8 cellular contexts compared by ENCODE assay signal in genomic region chr3:161854232-161854771, GRCh38.
A peak's percentile ranks its signal among the peaks of the same experiment; 100 is the strongest.
DNase-seq lines count a peak whose midpoint lies in the region; ATAC-seq and TF ChIP-seq lines count a peak whose summit lies in the region.

No MANE protein-coding gene starts in this region.

- H3K9me3 ChIP-seq in Loucy (ENCODE audit: insufficient read depth, low read depth, low read length): no peaks in the 10 kb centered on the region
- no peaks in the 10 kb centered on the region for H3K9me3 ChIP-seq in upper lobe of right lung

- TF ChIP-seq CTCF in GM10266 (IDR thresholded peaks at IDR 0.05; ENCODE audit: control insufficient read depth, insufficient read depth, low read depth, missing control alignments): peak; percentile 63
- TF ChIP-seq CTCF in Loucy (conservative IDR thresholded peaks at IDR 0.05; ENCODE audit: low read length): peak; percentile 80
- peak; percentile 63 for TF ChIP-seq CTCF in brain microvascular endothelial cell (IDR thresholded peaks at IDR 0.05; ENCODE audit: low read depth, low read length, missing control alignments)
- no peak for TF ChIP-seq CTCF in upper lobe of right lung (IDR thresholded peaks at IDR 0.05)

- peak overlapping the region; percentile 80 for H3K27ac ChIP-seq in brain microvascular endothelial cell
- H3K27ac ChIP-seq in upper lobe of right lung: no peak overlapping the region

- peak overlapping the region; percentile 50; the same call in 1 of the 2 replicates for H2AFZ ChIP-seq in Loucy (ENCODE audit: low read length)

- H3K36me3 ChIP-seq in Loucy (ENCODE audit: insufficient read depth, low read length) (no peaks in the 10 kb centered on the region), brain microvascular endothelial cell (replicated peaks) (no peaks in the 10 kb centered on the region), upper lobe of right lung (no peaks in the 10 kb centered on the region)

- no peak overlapping the region for H3K9ac ChIP-seq in Loucy (ENCODE audit: low read depth, low read length, poor library complexity, severe bottlenecking)

- peaks cover 8% of the 10 kb centered on the region; the same call in 1 of the 2 replicates for H3F3A ChIP-seq in Loucy (ENCODE audit: low read depth)

- no peaks in the 10 kb centered on the region for H4K20me1 ChIP-seq in Loucy (ENCODE audit: insufficient read depth, low read length, poor library complexity, severe bottlenecking)

- peak; percentile 65 for ATAC-seq in GM21576 (IDR thresholded peaks at IDR 0.05; ENCODE audit: unreplicated experiment)
- no peak for ATAC-seq in GM19328 (IDR thresholded peaks at IDR 0.05; ENCODE audit: unreplicated experiment)
- ATAC-seq in upper lobe of right lung: no peak

- H3K4me3 ChIP-seq in Loucy (ENCODE audit: low read length, poor library complexity, severe bottlenecking): no peak overlapping the region
- no peak overlapping the region for H3K4me3 ChIP-seq in brain microvascular endothelial cell (ENCODE audit: low read depth, low read length)
- no peak overlapping the region for H3K4me3 ChIP-seq in upper lobe of right lung

- intact Hi-C loops in upper lobe of right lung (cut with DNase I): no loop called here

- H3K79me2 ChIP-seq in Loucy (ENCODE audit: insufficient read depth, low read length): no peaks in the 10 kb centered on the region

- H3K4me1 ChIP-seq in Loucy (ENCODE audit: insufficient read depth, low read length, poor library complexity, severe bottlenecking) (peaks cover 36% of the 10 kb centered on the region), upper lobe of right lung (no peaks in the 10 kb centered on the region)

- in situ Hi-C loops in brain microvascular endothelial cell (cut with HindIII; ENCODE audit: low pct_ligation_motif_present, low sequenced_read_pairs): no loop called here

- H3K9me2 ChIP-seq in Loucy (replicated peaks; ENCODE audit: low read depth, low read length): no peaks in the 10 kb centered on the region

- no peak overlapping the region for H3K4me2 ChIP-seq in Loucy (ENCODE audit: low read depth, low read length, poor library complexity, severe bottlenecking)

- H3K27me3 ChIP-seq in Loucy (ENCODE audit: insufficient read depth, low read length, poor library complexity, severe bottlenecking): no peaks in the 10 kb centered on the region
- no peaks in the 10 kb centered on the region for H3K27me3 ChIP-seq in brain microvascular endothelial cell (replicated peaks)
- H3K27me3 ChIP-seq in upper lobe of right lung: no peaks in the 10 kb centered on the region

- DNase-seq in GM10266 (ENCODE audit: extremely low spot score) (peak; percentile 17), brain microvascular endothelial cell (peak; percentile 89), renal cortical epithelial cell (ENCODE audit: low read depth) (peak; percentile 82), DMS114 treated with DMSO at 0.1 percent for 48 hours (lab: John Stamatoyannopoulos, UW; ENCODE audit: unreplicated experiment) (no peak), upper lobe of right lung (no peak)

Comparison
In these comparisons a context has a peak if more than half of its experiments do, and no peak if none do; other contexts are left out.
1. DNase-seq: peak in GM10266 (single experiment), brain microvascular endothelial cell (single experiment) and renal cortical epithelial cell (single experiment); none in DMS114 treated with DMSO at 0.1 percent for 48 hours (single experiment) and upper lobe of right lung (single experiment).